In the genomic region with DNA sequence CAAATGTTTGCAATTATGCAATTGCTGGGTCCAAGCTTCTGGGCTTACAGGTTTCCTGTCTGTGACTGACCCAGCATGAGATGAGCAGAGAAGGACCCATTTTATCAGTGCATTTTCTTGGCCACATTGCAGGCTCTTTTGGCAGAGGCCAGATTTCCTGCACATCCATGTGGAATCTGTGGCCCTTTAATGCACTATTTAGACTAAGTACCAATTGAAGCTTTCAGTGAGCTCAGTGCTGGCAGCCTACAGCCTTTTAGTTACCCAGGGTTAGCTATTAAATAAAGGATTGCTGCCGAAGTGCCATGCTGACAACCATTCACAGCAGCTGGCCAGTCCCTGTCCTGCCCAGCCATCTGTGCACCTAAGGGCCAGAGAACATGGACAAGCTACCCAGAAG, we compare ENCODE assay signal across 23 cellular contexts.
"Had no signal": no experiment of that assay in that cellular context is flagged by ENCODE, and none has a peak within 500 bp of the region (broad histone marks: within the 10 kb centered on the region; RNA-seq: fewer than 3 reads in every experiment).

No MANE protein-coding gene starts in this region.

- H3K27me3 ChIP-seq: gastroesophageal sphincter, neural progenitor cell, ovary, stomach, transverse colon had no signal

- DNase-seq: effector CD4-positive, alpha-beta T cell; foreskin fibroblast; glutamatergic neuron; immature natural killer cell; kidney; left cardiac atrium; left ventricle myocardium inferior; lower lobe of right lung; midbrain; nucleus accumbens; ovary; right cardiac atrium; small intestine; stimulated activated CD4-positive, alpha-beta T cell treated with anti-CD3 and anti-CD28 coated beads, Interleukin-12 subunit alpha, Interleukin-12 subunit beta, amount 100 ng/mL, for 4 hours; stimulated activated naive CD4-positive, alpha-beta T cell; stomach; transverse colon had no signal

- H3K9me3 ChIP-seq: gastroesophageal sphincter, left ventricle myocardium inferior, lower lobe of right lung, ovary, stomach, thoracic aorta, transverse colon had no signal

- H3K27ac Mint-ChIP-seq: immature natural killer cell; memory B cell; natural killer cell treated with Interleukin-12 subunit alpha and Interleukin-12 subunit beta and Interleukin-15 and Interleukin-18, amount 100 ng/mL, for 72 hours; neural progenitor cell had no signal

- H3K27ac ChIP-seq: coronary artery, gastroesophageal sphincter, left ventricle myocardium inferior, lower lobe of right lung, neural progenitor cell, ovary, stomach, thoracic aorta, transverse colon had no signal

- H3K4me1 Mint-ChIP-seq: immature natural killer cell, memory B cell, neural progenitor cell had no signal

- H3K9ac ChIP-seq: neural progenitor cell had no signal

- H3K4me3 Mint-ChIP-seq: immature natural killer cell; memory B cell; natural killer cell treated with Interleukin-12 subunit alpha and Interleukin-12 subunit beta and Interleukin-15 and Interleukin-18, amount 100 ng/mL, for 72 hours; neural progenitor cell had no signal

- H3K36me3 Mint-ChIP-seq: memory B cell; natural killer cell treated with Interleukin-12 subunit alpha and Interleukin-12 subunit beta and Interleukin-15 and Interleukin-18, amount 100 ng/mL, for 72 hours; neural progenitor cell had no signal

- H3K4me1 ChIP-seq: gastroesophageal sphincter, left ventricle myocardium inferior, lower lobe of right lung, neural progenitor cell, stomach, transverse colon had no signal

- H3K4me3 ChIP-seq: coronary artery, gastroesophageal sphincter, left ventricle myocardium inferior, lower lobe of right lung, neural progenitor cell, ovary, stomach, thoracic aorta, transverse colon had no signal

- H3K36me3 ChIP-seq: gastroesophageal sphincter, left ventricle myocardium inferior, lower lobe of right lung, neural progenitor cell, ovary, stomach, thoracic aorta, transverse colon had no signal
